In the genomic region with DNA sequence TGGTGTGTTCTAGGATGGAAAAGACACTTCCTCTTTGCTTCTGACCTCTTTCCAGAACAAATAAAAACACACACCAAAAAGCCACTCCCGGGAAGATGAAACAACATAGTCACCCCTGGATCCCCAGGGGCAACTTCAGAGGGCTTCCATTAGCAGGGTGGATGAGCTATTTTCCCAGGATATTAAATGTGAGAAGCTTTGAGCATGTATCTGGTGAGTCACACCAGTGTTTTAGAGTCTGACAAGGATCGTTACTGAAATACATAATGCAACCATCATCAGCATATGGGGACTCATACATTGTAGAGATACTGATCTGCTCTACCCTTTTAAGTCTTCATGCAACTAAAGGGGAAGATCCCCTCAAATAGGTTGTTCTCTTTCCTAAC, we compare ENCODE assay signal across 11 cellular contexts.
DNase-seq lines count a peak whose midpoint lies in the region; ATAC-seq and TF ChIP-seq lines count a peak whose summit lies in the region.
"Had no signal": no experiment of that assay in that cellular context is flagged by ENCODE, and none has a peak within 500 bp of the region (broad histone marks: within the 10 kb centered on the region; RNA-seq: fewer than 3 reads in every experiment).

No MANE protein-coding gene starts in this region.

- no TSS peak for BruUV-seq in MCF 10A (replicated peaks; lab: Mats Ljungman, UMichigan)

- H3K9me3 Mint-ChIP-seq in MCF 10A (ENCODE audit: unreplicated experiment) = no peaks in the 10 kb centered on the region
- H3K9me3 Mint-ChIP-seq in activated naive CD8-positive, alpha-beta T cell treated with anti-CD3 and anti-CD28 coated beads for 36 hours = no peaks in the 10 kb centered on the region
- no peaks in the 10 kb centered on the region for H3K9me3 Mint-ChIP-seq in naive thymus-derived CD8-positive, alpha-beta T cell
- H3K9me3 Mint-ChIP-seq: natural killer cell had no signal

- POLR2A ChIA-PET in MCF 10A (lab: Yijun Ruan, JAX) = no interaction called here
- POLR2A ChIA-PET in naive thymus-derived CD8-positive, alpha-beta T cell (lab: Charles Lee) = interaction anchor here (1.1 kb wide), 1 partner anchor 14 kb away, joined by 3 read pairs; no protein-coding TSS in a partner anchor

- peaks cover 10% of the 10 kb centered on the region for H3K4me1 Mint-ChIP-seq in MCF 10A (ENCODE audit: insufficient read depth, unreplicated experiment)
- H3K4me1 Mint-ChIP-seq in activated naive CD8-positive, alpha-beta T cell treated with anti-CD3 and anti-CD28 coated beads for 36 hours = peaks cover 20% of the 10 kb centered on the region
- peaks cover 7 to 18% (median 15%) of the 10 kb centered on the region in 4 donors for H3K4me1 Mint-ChIP-seq in naive thymus-derived CD8-positive, alpha-beta T cell
- H3K4me1 Mint-ChIP-seq: CD4-positive, CD25-positive, alpha-beta regulatory T cell; natural killer cell had no signal

- no peak overlapping the region for H3K27ac Mint-ChIP-seq in MCF 10A (ENCODE audit: low read depth, unreplicated experiment)
- H3K27ac Mint-ChIP-seq in activated naive CD8-positive, alpha-beta T cell treated with anti-CD3 and anti-CD28 coated beads for 36 hours = peak overlapping the region; percentile 48
- peak overlapping the region in 4 of 10 donors; percentile 43 to 82 (median 54) for H3K27ac Mint-ChIP-seq in naive thymus-derived CD8-positive, alpha-beta T cell
- H3K27ac Mint-ChIP-seq: CD4-positive, CD25-positive, alpha-beta regulatory T cell; natural killer cell had no signal

- peak in 7 of 8 donors; percentile 18 to 67 (median 49) for ATAC-seq in heart right ventricle
- no peak for ATAC-seq in naive thymus-derived CD8-positive, alpha-beta T cell
- ATAC-seq: natural killer cell had no signal

- H3K27ac ChIP-seq in breast epithelium (no peak overlapping the region), heart right ventricle (peak overlapping the region in 9 of 10 donors; percentile 46 to 86 (median 63))

- no peaks in the 10 kb centered on the region for H3K36me3 Mint-ChIP-seq in MCF 10A (ENCODE audit: insufficient read depth, unreplicated experiment)
- H3K36me3 Mint-ChIP-seq in activated naive CD8-positive, alpha-beta T cell treated with anti-CD3 and anti-CD28 coated beads for 36 hours = no peaks in the 10 kb centered on the region
- no peaks in the 10 kb centered on the region for H3K36me3 Mint-ChIP-seq in naive thymus-derived CD8-positive, alpha-beta T cell
- H3K36me3 Mint-ChIP-seq: CD4-positive, CD25-positive, alpha-beta regulatory T cell; natural killer cell had no signal

- no peaks in the 10 kb centered on the region for H3K9me3 ChIP-seq in breast epithelium
- no peaks in the 10 kb centered on the region for H3K9me3 ChIP-seq in heart right ventricle

- intact Hi-C loops in MCF 10A (cut with micrococcal nuclease) = no loop called here
- intact Hi-C loops in breast epithelium (cut with DNase I; ENCODE audit: low total_unique reads) = no loop called here
- intact Hi-C loops in heart right ventricle (cut with DNase I) = loop anchor here in 3 of 10 donors (5.0 to 10.0 kb wide), 3 partner anchors 112 to 360 kb away; partner anchors contain the start of genes ZEB1 (in 1 of the 3) and ZNF438 (in 1 of the 3)

- H3K4me1 ChIP-seq in breast epithelium (no peaks in the 10 kb centered on the region), heart right ventricle (peaks cover 6 to 50% (median 25%) of the 10 kb centered on the region in 9 donors)

- no peak overlapping the region for H3K4me3 Mint-ChIP-seq in MCF 10A (ENCODE audit: unreplicated experiment)
- H3K4me3 Mint-ChIP-seq in activated naive CD8-positive, alpha-beta T cell treated with anti-CD3 and anti-CD28 coated beads for 36 hours = peak overlapping the region; percentile 61
- peak overlapping the region in 5 of 10 donors; percentile 22 to 59 (median 42) for H3K4me3 Mint-ChIP-seq in naive thymus-derived CD8-positive, alpha-beta T cell
- H3K4me3 Mint-ChIP-seq: CD4-positive, CD25-positive, alpha-beta regulatory T cell; natural killer cell had no signal

- TF ChIP-seq CTCF in MCF 10A (IDR thresholded peaks at IDR 0.05; ENCODE audit: unreplicated experiment) (no peak), breast epithelium (IDR thresholded peaks at IDR 0.05) (no peak), heart right ventricle (IDR thresholded peaks at IDR 0.05) (no peak)

- CTCF ChIA-PET in MCF 10A (lab: Yijun Ruan, JAX) = interaction anchor here (1.3 kb wide), 1 partner anchor 395 kb away, joined by 3 read pairs; no protein-coding TSS in a partner anchor

- no peak overlapping the region for H3K4me3 ChIP-seq in breast epithelium
- H3K4me3 ChIP-seq in heart right ventricle = no peak overlapping the region

- no peaks in the 10 kb centered on the region for H3K36me3 ChIP-seq in breast epithelium
- no peaks in the 10 kb centered on the region for H3K36me3 ChIP-seq in heart right ventricle

- DNase-seq in MCF 10A (ENCODE audit: unreplicated experiment) (peak; percentile 65), breast epithelium (ENCODE audit: low spot score in 2 of 2) (no peak), heart right ventricle (no peak), cerebellar cortex (ENCODE audit: low spot score) (no peak)
- no peak for DNase-seq in activated naive CD8-positive, alpha-beta T cell treated with anti-CD3 and anti-CD28 coated beads for 36 hours
- no peak for DNase-seq in naive thymus-derived CD8-positive, alpha-beta T cell
- no peak for DNase-seq in stimulated activated CD4-positive, alpha-beta T cell treated with anti-CD3 and anti-CD28 coated beads, Interleukin-1b, Interleukin-23, amount 100 ng/mL, for 48 hours
- DNase-seq in activated CD4-positive, alpha-beta T cell treated with anti-CD3 and anti-CD28 coated beads for 48 hours = no peak
- DNase-seq: activated gamma-delta T cell treated with Interleukin-2 at 50 U/mL for 16 hours; CD4-positive, CD25-positive, alpha-beta regulatory T cell; natural killer cell had no signal

- whole genome bisulfite sequencing in heart right ventricle, 2 donors = 44 to 64% methylated on average over 2 of the region's 2 CpGs

- H3K27me3 ChIP-seq in breast epithelium (no peaks in the 10 kb centered on the region), heart right ventricle (no peaks in the 10 kb centered on the region)

- TF ChIP-seq POLR2A in breast epithelium (IDR thresholded peaks at IDR 0.05) = no peak

- H3K27me3 Mint-ChIP-seq in MCF 10A (ENCODE audit: insufficient read depth, unreplicated experiment) = no peaks in the 10 kb centered on the region
- peaks cover 3% of the 10 kb centered on the region for H3K27me3 Mint-ChIP-seq in activated naive CD8-positive, alpha-beta T cell treated with anti-CD3 and anti-CD28 coated beads for 36 hours
- H3K27me3 Mint-ChIP-seq in naive thymus-derived CD8-positive, alpha-beta T cell = peaks cover 0 to 5% (median 3%) of the 10 kb centered on the region in 5 donors

Comparison
In these comparisons a context has a peak if more than half of its experiments do, and no peak if none do; other contexts are left out.
1. H3K27ac ChIP-seq: peak in heart right ventricle (9 of 10); none in breast epithelium (0 of 2).
2. ATAC-seq: peak in heart right ventricle (7 of 8); none in naive thymus-derived CD8-positive, alpha-beta T cell (0 of 2).